Comparison of ENCODE assay signal across 9 cellular contexts in genomic region chr21:30497065-30497464, GRCh38. TPM values are rescaled to one million over a fixed set of nuclear protein-coding genes. Genes with fewer than 3 reads are reported as not detected.
"Had no signal": no experiment of that assay in that cellular context is flagged by ENCODE, and none has a peak within 500 bp of the region (broad histone marks: within the 10 kb centered on the region; RNA-seq: fewer than 3 reads in every experiment).

TSS of gene KRTAP19-4 (minus strand) at chr21:30497165. CDS start at chr21:30497110, 55 bp downstream.

- DNase-seq: IMR-90, KBM-7, KG1 had no signal

- FAIRE-seq: HepG2, HTR-8/SVneo, K562 had no signal

- H3K27ac ChIP-seq: HL-60 had no signal

- ATAC-seq: HepG2, K562 had no signal

- H3K4me3 ChIP-seq: K562 had no signal

RNA-seq across cellular contexts. Expression of gene KRTAP19-4, which starts in this region (rescaled TPM):
- total RNA-seq: HepG2, HT-29, HT1080, IMR-90, K562 had no signal
